In genomic region chr4:40038972-40039371, GRCh38 we compare ENCODE assay signal across 22 cellular contexts. TPM values are rescaled to one million over a fixed set of nuclear protein-coding genes. Genes with fewer than 3 reads are reported as not detected.
A peak's percentile ranks its signal among the peaks of the same experiment; 100 is the strongest.
DNase-seq lines count a peak whose midpoint lies in the region; ATAC-seq, FAIRE-seq and TF ChIP-seq lines count a peak whose summit lies in the region.
"Had no signal": no experiment of that assay in that cellular context is flagged by ENCODE, and none has a peak within 500 bp of the region (broad histone marks: within the 10 kb centered on the region; RNA-seq: fewer than 3 reads in every experiment).

No MANE protein-coding gene starts in this region.

- H3K9ac ChIP-seq in IMR-90 (ENCODE audit: low read depth, low read length), result no peak overlapping the region
- no peak overlapping the region for H3K9ac ChIP-seq in mammary epithelial cell (ENCODE audit: insufficient read depth, low read length)
- H3K9ac ChIP-seq in keratinocyte (ENCODE audit: control insufficient read depth, extremely low read depth, insufficient read depth, low read length), result peak overlapping the region; percentile 42

- H3K36me3 ChIP-seq in IMR-90 (ENCODE audit: control insufficient read depth, insufficient read depth, low read length) (no peaks in the 10 kb centered on the region), mammary epithelial cell (ENCODE audit: insufficient read depth, low read length) (no peaks in the 10 kb centered on the region), keratinocyte (ENCODE audit: control insufficient read depth in 2 of 2, extremely low read depth in 1 of 2, insufficient read depth in 2 of 2, low read length in 2 of 2) (no peaks in the 10 kb centered on the region)
- H3K36me3 ChIP-seq: esophagus muscularis mucosa, neutrophil, upper lobe of right lung had no signal

- no peak overlapping the region for H3K23ac ChIP-seq in IMR-90 (ENCODE audit: low read depth, low read length)

- peak; percentile 91 for FAIRE-seq in keratinocyte (lab: Jason Lieb, UNC)
- FAIRE-seq: G401.6, K562, TTC549 had no signal

- intact Hi-C loops in IMR-90 (cut with micrococcal nuclease) (no loop called here), mammary epithelial cell (cut with micrococcal nuclease) (no loop called here)

- BruUV-seq in IMR-90 (replicated peaks; lab: Mats Ljungman, UMichigan) (no TSS peak), mammary epithelial cell (replicated peaks; lab: Mats Ljungman, UMichigan) (no TSS peak)

- 36% methylated on average over 5 of the region's 6 CpGs; no CpG with 5 or more reads in 1 of the 2 experiments for WGBS in IMR-90 (ENCODE audit: extremely low coverage in 2 of 2, insufficient read length in 1 of 2), 2 experiments
- WGBS in mammary epithelial cell (ENCODE audit: low coverage, missing lambda C conversion rate), result 9% methylated on average over 6 of the region's 6 CpGs

- H3K4me2 ChIP-seq in IMR-90 (ENCODE audit: low read depth, low read length), result no peak overlapping the region
- peak overlapping the region; percentile 59 for H3K4me2 ChIP-seq in mammary epithelial cell (ENCODE audit: insufficient read depth, low read depth, low read length)
- H3K4me2 ChIP-seq in keratinocyte (ENCODE audit: control insufficient read depth, extremely low read depth, insufficient read depth, low read depth, low read length), result peak overlapping the region; percentile 62
- H3K4me2 ChIP-seq: GM23338 had no signal

- no peaks in the 10 kb centered on the region for H3K79me1 ChIP-seq in IMR-90 (ENCODE audit: low read depth in 1 of 2, low read length in 2 of 2)

- H2BK5ac ChIP-seq in IMR-90 (ENCODE audit: low read depth, low read length, poor library complexity, severe bottlenecking), result no peak overlapping the region

- DNase-seq in AG08396 (ENCODE audit: low spot score) (peak; percentile 36), IMR-90 (peak; percentile 50), mammary epithelial cell (peak; percentile 81), keratinocyte (ENCODE audit: low read depth, low spot score) (peak; percentile 83), NCI-H1048 (lab: John Stamatoyannopoulos, UW) (no peak), CD1c-positive myeloid dendritic cell (ENCODE audit: extremely low spot score) (no peak)
- DNase-seq: activated CD4-positive, alpha-beta T cell treated with anti-CD3 and anti-CD28 coated beads, Interleukin-2, amount 10 ng/mL, durations not matched to agents 7 days and 5 days; activated naive CD4-positive, alpha-beta T cell; Caco-2; left colon; mucosa of descending colon; stimulated activated CD4-positive, alpha-beta T cell treated with anti-CD3 and anti-CD28 coated beads, Interleukin-15, amount 100 ng/mL, for 24 hours; stimulated activated naive CD8-positive, alpha-beta T cell treated with anti-CD3 and anti-CD28 coated beads, Interleukin-15, amount 100 ng/mL, for 72 hours; upper lobe of right lung had no signal

- H2AFZ ChIP-seq in IMR-90 (replicated peaks; ENCODE audit: low read length, poor library complexity) (no peak overlapping the region), mammary epithelial cell (ENCODE audit: low read depth, low read length) (peak overlapping the region; percentile 64), keratinocyte (ENCODE audit: control insufficient read depth, low read length) (peak overlapping the region; percentile 79)
- H2AFZ ChIP-seq: GM23338 had no signal

- CTCF ChIA-PET in IMR-90 (lab: Yijun Ruan, JAX), result no interaction called here
- CTCF ChIA-PET in mammary epithelial cell (lab: Charles Lee; ENCODE audit: low non-redundant PET), result no interaction called here

- H2AK9ac ChIP-seq in IMR-90 (replicated peaks; ENCODE audit: low read depth, low read length, poor library complexity), result no peak overlapping the region

- POLR2A ChIA-PET in IMR-90 (lab: Charles Lee; ENCODE audit: unreplicated experiment), result no interaction called here

- TF ChIP-seq CTCF in IMR-90 (conservative IDR thresholded peaks at IDR 0.05; ENCODE audit: low read depth, low read length) (no peak), mammary epithelial cell (conservative IDR thresholded peaks at IDR 0.05 in 1 of 2, IDR thresholded peaks at IDR 0.05 in 1 of 2; ENCODE audit: extremely low read depth in 1 of 2, insufficient read depth in 1 of 2, low read depth in 1 of 2, low read length in 2 of 2) (no peak), keratinocyte (optimal IDR thresholded peaks at IDR 0.05 in 1 of 3, IDR thresholded peaks at IDR 0.05 in 1 of 3, conservative IDR thresholded peaks at IDR 0.05 in 1 of 3; ENCODE audit: extremely low read depth in 1 of 3, insufficient read depth in 2 of 3, low read length in 3 of 3) (no peak)

- no peak overlapping the region for H3K14ac ChIP-seq in IMR-90 (replicated peaks; ENCODE audit: low read depth, low read length)

- H3K9me1 ChIP-seq in IMR-90 (ENCODE audit: insufficient read depth, low read length) (no peaks in the 10 kb centered on the region), keratinocyte (ENCODE audit: control insufficient read depth, extremely low read depth, insufficient read depth, low read length) (no peaks in the 10 kb centered on the region)

- H3K4me1 ChIP-seq in IMR-90 (ENCODE audit: control insufficient read depth, insufficient read depth, low read length) (no peaks in the 10 kb centered on the region), mammary epithelial cell (ENCODE audit: insufficient read depth, low read length) (peaks cover 6% of the 10 kb centered on the region), keratinocyte (ENCODE audit: control insufficient read depth, extremely low read depth, insufficient read depth, low read length) (peaks cover 6% of the 10 kb centered on the region)
- H3K4me1 ChIP-seq: Caco-2, esophagus muscularis mucosa, upper lobe of right lung had no signal

- H3K27ac ChIP-seq in IMR-90 (ENCODE audit: insufficient read depth, low read length), result no peak overlapping the region
- H3K27ac ChIP-seq in mammary epithelial cell (ENCODE audit: insufficient read depth, low read depth, low read length), result peak overlapping the region; percentile 76
- peak overlapping the region; percentile 83 for H3K27ac ChIP-seq in keratinocyte (ENCODE audit: control insufficient read depth, insufficient read depth, low read length)
- H3K27ac ChIP-seq: esophagus muscularis mucosa, neutrophil, upper lobe of right lung had no signal

- H3K9me3 ChIP-seq in IMR-90 (ENCODE audit: control insufficient read depth, insufficient read depth, low read length) (no peaks in the 10 kb centered on the region), mammary epithelial cell (replicated peaks; ENCODE audit: insufficient read depth, low read length) (no peaks in the 10 kb centered on the region), keratinocyte (ENCODE audit: control insufficient read depth, low read depth, low read length) (no peaks in the 10 kb centered on the region)
- H3K9me3 ChIP-seq: Caco-2, esophagus muscularis mucosa, mucosa of descending colon, neutrophil, upper lobe of right lung had no signal

- dilution Hi-C loops in IMR-90 (cut with HindIII; ENCODE audit: low sequenced_read_pairs, unreplicated experiment) (no loop called here), mammary epithelial cell (cut with HindIII; ENCODE audit: low sequenced_read_pairs) (no loop called here), keratinocyte (cut with MboI; ENCODE audit: extremely low pct_ligation_motif_present, low sequenced_read_pairs) (no loop called here)

- no peak overlapping the region for H2BK120ac ChIP-seq in IMR-90 (ENCODE audit: low read depth, low read length)

- no peak for TF ChIP-seq POLR2A in IMR-90 (IDR thresholded peaks at IDR 0.05; ENCODE audit: low read depth, low read length)

- H3K56ac ChIP-seq in IMR-90 (ENCODE audit: extremely low read depth, insufficient read depth, low read length), result no peak overlapping the region

- no peak overlapping the region for H3K18ac ChIP-seq in IMR-90 (ENCODE audit: low read depth, low read length)

- H3K4me3 ChIP-seq in IMR-90 (ENCODE audit: insufficient read depth, low read depth, low read length) (no peak overlapping the region), mammary epithelial cell (replicated peaks in 1 of 3; ENCODE audit: insufficient read depth in 1 of 3, low read depth in 2 of 3, low read length in 3 of 3) (no peak overlapping the region), keratinocyte (ENCODE audit: control insufficient read depth in 2 of 3, extremely low read depth in 1 of 3, insufficient read depth in 2 of 3, low read depth in 1 of 3, low read length in 3 of 3) (no peak overlapping the region)
- H3K4me3 ChIP-seq: esophagus muscularis mucosa, GM23338, K562, mucosa of descending colon, upper lobe of right lung had no signal

- H3K79me2 ChIP-seq in mammary epithelial cell (ENCODE audit: insufficient read depth, low read length), result no peaks in the 10 kb centered on the region
- no peaks in the 10 kb centered on the region for H3K79me2 ChIP-seq in keratinocyte (ENCODE audit: control insufficient read depth, insufficient read depth, low read length)

- H4K20me1 ChIP-seq in IMR-90 (ENCODE audit: insufficient read depth, low read length) (no peaks in the 10 kb centered on the region), mammary epithelial cell (ENCODE audit: insufficient read depth, low read length) (no peaks in the 10 kb centered on the region), keratinocyte (ENCODE audit: control insufficient read depth, extremely low read depth, insufficient read depth, low read length) (no peaks in the 10 kb centered on the region)

- H2BK20ac ChIP-seq in IMR-90 (ENCODE audit: low read depth, low read length), result no peak overlapping the region

- H4K8ac ChIP-seq in IMR-90 (ENCODE audit: low read depth in 2 of 2, low read length in 2 of 2), result no peak overlapping the region

- ATAC-seq in IMR-90 (ENCODE audit: low read depth), result no peak; the same call in 1 of the 2 replicates
- ATAC-seq in HG02678 (IDR thresholded peaks at IDR 0.05; ENCODE audit: unreplicated experiment), result no peak
- ATAC-seq in GM18502 (IDR thresholded peaks at IDR 0.05; ENCODE audit: poor library complexity, unreplicated experiment), result no peak
- ATAC-seq: GM23338; K562; left colon; mucosa of descending colon; stimulated activated naive CD8-positive, alpha-beta T cell treated with anti-CD3 and anti-CD28 coated beads, Interleukin-15, amount 100 ng/mL, for 72 hours; upper lobe of right lung had no signal

- in situ Hi-C loops in IMR-90 (cut with MboI; ENCODE audit: low sequenced_read_pairs), result no loop called here
- in situ Hi-C loops in mammary epithelial cell (cut with MboI; ENCODE audit: low sequenced_read_pairs in 2 of 2), result no loop called here

- no peak overlapping the region for H4K5ac ChIP-seq in IMR-90 (ENCODE audit: low read depth, low read length)

- H3K4ac ChIP-seq in IMR-90 (ENCODE audit: low read depth, low read length), result no peak overlapping the region

- H2AK5ac ChIP-seq in IMR-90 (ENCODE audit: low read depth, low read length), result no peak overlapping the region

- H4K91ac ChIP-seq in IMR-90 (ENCODE audit: insufficient read depth, low read depth, low read length), result no peak overlapping the region

- H3K27me3 ChIP-seq in IMR-90 (ENCODE audit: control insufficient read depth, insufficient read depth, low read length) (no peaks in the 10 kb centered on the region), mammary epithelial cell (ENCODE audit: insufficient read depth, low read length) (no peaks in the 10 kb centered on the region), keratinocyte (ENCODE audit: control insufficient read depth, extremely low read depth, insufficient read depth, low read length) (no peaks in the 10 kb centered on the region)
- H3K27me3 ChIP-seq: esophagus muscularis mucosa, neutrophil, upper lobe of right lung had no signal

- H2BK15ac ChIP-seq in IMR-90 (ENCODE audit: low read depth, low read length), result no peak overlapping the region

- TF ChIP-seq RAD21 in IMR-90 (IDR thresholded peaks at IDR 0.05; ENCODE audit: low read length), result no peak

RNA-seq across cellular contexts. Expression of gene N4BP2, which starts 17.7 kb away (rescaled TPM):
- total RNA-seq in IMR-90 (2012; rRNA removed) (2.2 and 4.2 TPM in 2 replicates), mammary epithelial cell (1 to 10 TPM; 5.7 to 5.8 TPM)
- polyA plus RNA-seq in IMR-90 (2012; rRNA removed) (0.62 and 0.84 TPM in 2 replicates), mammary epithelial cell (1.4 TPM), keratinocyte (1.3 to 2.7 TPM (median 1.9 TPM) in 3 replicates)
- polyA plus RNA-seq in IMR-90 (2012; cell fraction: cytosol; rRNA removed), result 0.10 and 0.13 TPM in 2 replicates
- polyA plus RNA-seq in IMR-90 (2012; cell fraction: nucleus; rRNA removed; ENCODE audit: low replicate concordance), result 0.18 and 2.0 TPM in 2 replicates
- polyA minus RNA-seq in mammary epithelial cell (4.5 TPM), keratinocyte (1.0 to 3.9 TPM (median 2.0 TPM) in 3 replicates)
- 2.9 TPM for polyA plus RNA-seq in keratinocyte (2011; ENCODE audit: low read depth)
- 0.62 and 1.3 TPM in 2 replicates for polyA plus RNA-seq in keratinocyte (2011; cell fraction: cytosol; rRNA removed)
- polyA plus RNA-seq in keratinocyte (2011; cell fraction: nucleus; rRNA removed), result 2.4 and 3.6 TPM in 2 replicates
- polyA plus RNA-seq in keratinocyte (2012; ENCODE audit: low replicate concordance), result 1.2 and 1.6 TPM in 2 replicates
- 5.6 TPM for polyA minus RNA-seq in keratinocyte (2011; cell fraction: cytosol; rRNA and poly(A)+ RNA removed)
- polyA minus RNA-seq in keratinocyte (2011; cell fraction: nucleus; rRNA and poly(A)+ RNA removed), result 3.9 and 7.4 TPM in 2 replicates

Comparison
In these comparisons a context has a peak if more than half of its experiments do, and no peak if none do; other contexts are left out.
1. DNase-seq: peak in AG08396 (single experiment), IMR-90 (single experiment), mammary epithelial cell (single experiment) and keratinocyte (single experiment); none in NCI-H1048 (single experiment) and CD1c-positive myeloid dendritic cell (single experiment).